1 cellular context compared by ENCODE assay signal in genomic region chr16:67841198-67841815, GRCh38.
TF ChIP-seq lines count a peak whose summit lies in the region.

No MANE protein-coding gene starts in this region.

TF ChIP-seq in liver, 16 proteins besides CTCF, POLR2A, EP300 and RAD21 (continued from another document):
- TF ChIP-seq REST (IDR thresholded peaks at IDR 0.05) (no peak), HNF4G (IDR thresholded peaks at IDR 0.05) (no peak), RXRA (IDR thresholded peaks at IDR 0.05) (no peak), MAX (IDR thresholded peaks at IDR 0.05) (no peak), ZBTB33 (IDR thresholded peaks at IDR 0.05) (no peak), HNF4A (conservative IDR thresholded peaks at IDR 0.05) (no peak)
TF ChIP-seq in liver: peak in this region for 0.
